Comparison of ENCODE assay signal across 5 cellular contexts in genomic region chr16:74373847-74374184, GRCh38. TPM values are rescaled to one million over a fixed set of nuclear protein-coding genes. Genes with fewer than 3 reads are reported as not detected.
"Had no signal": no experiment of that assay in that cellular context is flagged by ENCODE, and none has a peak within 500 bp of the region (broad histone marks: within the 10 kb centered on the region; RNA-seq: fewer than 3 reads in every experiment).

No MANE protein-coding gene starts in this region.

RNA-seq across cellular contexts. Expression of gene NPIPB15, which starts 2.3 kb away (rescaled TPM):
- total RNA-seq: Right ventricle myocardium inferior, RPMI7951, SK-MEL-5 had no signal

RNA-seq across cellular contexts. Expression of gene CLEC18B, which starts 47.5 kb away (rescaled TPM):
- total RNA-seq: LHCN-M2, RPMI7951, SJCRH30, SK-MEL-5 had no signal
